ENCODE assay signal across 10 cellular contexts in the genomic region with DNA sequence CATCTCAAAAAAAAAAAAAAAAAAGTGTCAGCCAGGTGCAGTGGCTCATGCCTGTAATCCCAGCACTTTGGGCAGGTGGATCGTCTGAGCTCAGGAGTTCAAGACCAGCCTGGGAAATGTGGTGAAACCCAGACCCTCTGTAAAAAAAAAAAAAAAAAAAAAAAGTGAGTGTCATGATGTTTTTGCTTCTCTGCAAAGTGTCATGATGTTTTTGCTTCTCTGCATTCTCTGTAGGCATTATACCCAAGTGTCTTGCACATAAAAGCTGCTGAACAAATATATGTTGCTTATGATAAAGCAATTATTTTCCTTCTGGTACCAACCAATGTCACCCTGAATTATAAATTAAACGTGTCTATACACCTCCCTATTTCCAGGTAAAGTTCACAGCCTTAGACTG. TPM values are rescaled to one million over a fixed set of nuclear protein-coding genes. Genes with fewer than 3 reads are reported as not detected.
DNase-seq lines count a peak whose midpoint lies in the region; ATAC-seq and TF ChIP-seq lines count a peak whose summit lies in the region.
"Had no signal": no experiment of that assay in that cellular context is flagged by ENCODE, and none has a peak within 500 bp of the region (broad histone marks: within the 10 kb centered on the region; RNA-seq: fewer than 3 reads in every experiment).

No MANE protein-coding gene starts in this region.

- BruUV-seq in PC-3 (replicated peaks; lab: Mats Ljungman, UMichigan) = no TSS peak

- H3K27me3 Mint-ChIP-seq in activated CD4-positive, alpha-beta T cell treated with anti-CD3 and anti-CD28 coated beads, Interleukin-2, amount 10 ng/mL, durations not matched to agents 7 days and 5 days = no peaks in the 10 kb centered on the region
- H3K27me3 Mint-ChIP-seq in CD14-positive monocyte (ENCODE audit: low read depth in 3 of 3) = peaks cover 0 to 2% (median 0%) of the 10 kb centered on the region in 3 donors

- 74 to 87% (median 78%) methylated on average over 2 of the region's 2 CpGs for WGBS in psoas muscle, 3 donors

- H3K4me2 ChIP-seq in PC-3 (ENCODE audit: low read length) = peak overlapping the region; percentile 81

- no peak for ATAC-seq in PC-3
- no peak for ATAC-seq in psoas muscle
- no peak for ATAC-seq in HG02981 (IDR thresholded peaks at IDR 0.05; ENCODE audit: unreplicated experiment)

- H3K27ac Mint-ChIP-seq in activated CD4-positive, alpha-beta T cell treated with anti-CD3 and anti-CD28 coated beads, Interleukin-2, amount 10 ng/mL, durations not matched to agents 7 days and 5 days = peak overlapping the region; percentile 66
- H3K27ac Mint-ChIP-seq in CD14-positive monocyte = no peak overlapping the region

- H3K9me3 Mint-ChIP-seq in activated CD4-positive, alpha-beta T cell treated with anti-CD3 and anti-CD28 coated beads, Interleukin-2, amount 10 ng/mL, durations not matched to agents 7 days and 5 days = no peaks in the 10 kb centered on the region
- H3K9me3 Mint-ChIP-seq in CD14-positive monocyte = no peaks in the 10 kb centered on the region

- peak overlapping the region; percentile 95 for H3K4me3 Mint-ChIP-seq in activated CD4-positive, alpha-beta T cell treated with anti-CD3 and anti-CD28 coated beads, Interleukin-2, amount 10 ng/mL, durations not matched to agents 7 days and 5 days
- no peak overlapping the region for H3K4me3 Mint-ChIP-seq in CD14-positive monocyte

- no peak for DNase-seq in activated CD4-positive, alpha-beta T cell treated with anti-CD3 and anti-CD28 coated beads, Interleukin-2, amount 10 ng/mL, durations not matched to agents 7 days and 5 days
- DNase-seq in activated CD4-positive, alpha-beta T cell treated with anti-CD3 and anti-CD28 coated beads for 1 hour = no peak
- DNase-seq in PC-3 (no peak), psoas muscle (no peak), NCI-H2227 (lab: John Stamatoyannopoulos, UW; ENCODE audit: unreplicated experiment) (no peak), CD14-positive monocyte (ENCODE audit: low spot score) (no peak)
- DNase-seq: caudate nucleus had no signal

- CTCF ChIA-PET in activated CD4-positive, alpha-beta T cell treated with anti-CD3 and anti-CD28 coated beads, Interleukin-2, amount 10 ng/mL, durations not matched to agents 7 days and 5 days (lab: Charles Lee) = interaction anchor here (0.7 to 1.6 kb wide), 3 partner anchors 11 to 645 kb away, joined by 3 to 5 read pairs (median 4); no protein-coding TSS in a partner anchor
- CTCF ChIA-PET in PC-3 (lab: Charles Lee) = no interaction called here

- H3K36me3 Mint-ChIP-seq in activated CD4-positive, alpha-beta T cell treated with anti-CD3 and anti-CD28 coated beads, Interleukin-2, amount 10 ng/mL, durations not matched to agents 7 days and 5 days (ENCODE audit: low read depth) = peaks cover 14% of the 10 kb centered on the region
- H3K36me3 Mint-ChIP-seq in CD14-positive monocyte = peaks cover 4 to 11% of the 10 kb centered on the region in 2 donors

- H3K4me1 ChIP-seq in PC-3 (ENCODE audit: insufficient read depth, low read length) (peaks cover 18% of the 10 kb centered on the region), endocrine pancreas (ENCODE audit: control insufficient read depth, insufficient read depth, low read length) (peaks cover 14% of the 10 kb centered on the region), psoas muscle (peaks cover 26% of the 10 kb centered on the region)

- TF ChIP-seq CTCF in PC-3 (conservative IDR thresholded peaks at IDR 0.05; ENCODE audit: low read depth, low read length) (no peak), psoas muscle (IDR thresholded peaks at IDR 0.05) (no peak), CD14-positive monocyte (IDR thresholded peaks at IDR 0.05) (no peak)

- H3K9me3 ChIP-seq in PC-3 (ENCODE audit: low read length) (no peaks in the 10 kb centered on the region), endocrine pancreas (ENCODE audit: control insufficient read depth, low read length) (no peaks in the 10 kb centered on the region), psoas muscle (no peaks in the 10 kb centered on the region)

- H3K4me3 ChIP-seq in PC-3 (ENCODE audit: low read length) (peak overlapping the region; percentile 95), endocrine pancreas (ENCODE audit: control insufficient read depth, insufficient read depth, low read length) (peak overlapping the region; percentile 92), psoas muscle (peak overlapping the region; percentile 94)

- no peak overlapping the region for H3K27ac ChIP-seq in PC-3 (ENCODE audit: low read length)
- no peak overlapping the region for H3K27ac ChIP-seq in psoas muscle

- no peaks in the 10 kb centered on the region for H3F3A ChIP-seq in PC-3 (ENCODE audit: low read length, unreplicated experiment)

- intact Hi-C loops in PC-3 (cut with micrococcal nuclease) = no loop called here
- intact Hi-C loops in psoas muscle (cut with DNase I) = loop anchor here in 1 of 2 donors (10.0 kb wide), 1 partner anchor 654 kb away; no protein-coding TSS in a partner anchor
- intact Hi-C loops in CD14-positive monocyte (cut with micrococcal nuclease) = no loop called here

- H3K9me2 ChIP-seq in PC-3 (replicated peaks; ENCODE audit: low read length) = no peaks in the 10 kb centered on the region

- no peak overlapping the region for H2AFZ ChIP-seq in PC-3 (ENCODE audit: low read length)

- peaks cover 60% of the 10 kb centered on the region for H3K79me2 ChIP-seq in PC-3 (ENCODE audit: low read length)

- peaks cover 40% of the 10 kb centered on the region for H3K4me1 Mint-ChIP-seq in activated CD4-positive, alpha-beta T cell treated with anti-CD3 and anti-CD28 coated beads, Interleukin-2, amount 10 ng/mL, durations not matched to agents 7 days and 5 days
- peaks cover 25% of the 10 kb centered on the region for H3K4me1 Mint-ChIP-seq in CD14-positive monocyte

- H3K36me3 ChIP-seq in PC-3 (ENCODE audit: low read depth, low read length) (no peaks in the 10 kb centered on the region), endocrine pancreas (ENCODE audit: control insufficient read depth, insufficient read depth, low read length) (no peaks in the 10 kb centered on the region), psoas muscle (ENCODE audit: insufficient read depth in 1 of 2, low read depth in 1 of 2) (peaks cover 0 to 21% of the 10 kb centered on the region in 2 donors)

- no peaks in the 10 kb centered on the region for H3K27me3 ChIP-seq in PC-3 (ENCODE audit: low read length)
- H3K27me3 ChIP-seq in endocrine pancreas (ENCODE audit: control insufficient read depth, insufficient read depth, low read length) = no peaks in the 10 kb centered on the region
- no peaks in the 10 kb centered on the region for H3K27me3 ChIP-seq in psoas muscle (ENCODE audit: insufficient read depth in 3 of 3, low read length in 2 of 3)

- 0 out of 2 replicates have a peak, but pooled peaks cover 3% of the 10 kb centered on the region for H4K20me1 ChIP-seq in PC-3 (ENCODE audit: low read length)

- POLR2A ChIA-PET in activated CD4-positive, alpha-beta T cell treated with anti-CD3 and anti-CD28 coated beads, Interleukin-2, amount 10 ng/mL, durations not matched to agents 7 days and 5 days (lab: Charles Lee) = no interaction called here
- POLR2A ChIA-PET in PC-3 (lab: Charles Lee; ENCODE audit: unreplicated experiment) = no interaction called here

- H3K9ac ChIP-seq in PC-3 (ENCODE audit: low read length) (no peak overlapping the region), endocrine pancreas (ENCODE audit: control insufficient read depth, insufficient read depth, low read length) (no peak overlapping the region)

RNA-seq across cellular contexts. Expression of a gene that starts 1.7 kb away (rescaled TPM):
- 10 to 100 TPM; 39.9 to 40.8 TPM for total RNA-seq in activated CD4-positive, alpha-beta T cell treated with anti-CD3 and anti-CD28 coated beads, Interleukin-2, amount 10 ng/mL, durations not matched to agents 7 days and 5 days
- total RNA-seq in PC-3 (2014; rRNA removed) (43.3 and 69.6 TPM in 2 replicates), psoas muscle (10 to 100 TPM; 12.6 to 20.4 (median 15.0) TPM)
- polyA plus RNA-seq in psoas muscle (10 to 100 TPM; 14.9 to 19.1 (median 17.8) TPM), CD14-positive monocyte (10 to 100 TPM; 19.3 to 19.7 TPM)

RNA-seq across cellular contexts. Expression of a gene that starts 58.1 kb away (rescaled TPM):
- total RNA-seq in activated CD4-positive, alpha-beta T cell treated with anti-CD3 and anti-CD28 coated beads, Interleukin-2, amount 10 ng/mL, durations not matched to agents 7 days and 5 days = not detected
- not detected in 2 replicates for total RNA-seq in PC-3 (2014; rRNA removed)
- total RNA-seq in psoas muscle = not detected
- polyA plus RNA-seq in psoas muscle = under 1 TPM in 1 of 3 donors, not detected in 2; 0.04 TPM
- not detected for polyA plus RNA-seq in CD14-positive monocyte
- total RNA-seq: ureter had no signal
